Comparison of ENCODE assay signal across 9 cellular contexts in genomic region chr12:84910549-84911241, GRCh38. TPM values are rescaled to one million over a fixed set of nuclear protein-coding genes. Genes with fewer than 3 reads are reported as not detected.
A peak's percentile ranks its signal among the peaks of the same experiment; 100 is the strongest.
DNase-seq lines count a peak whose midpoint lies in the region; ATAC-seq, FAIRE-seq and TF ChIP-seq lines count a peak whose summit lies in the region.
"Had no signal": no experiment of that assay in that cellular context is flagged by ENCODE, and none has a peak within 500 bp of the region (broad histone marks: within the 10 kb centered on the region; RNA-seq: fewer than 3 reads in every experiment).

No MANE protein-coding gene starts in this region.

- peak overlapping the region; percentile 24 for H3K9ac ChIP-seq in NT2/D1 (ENCODE audit: insufficient read length, low read depth)

- H3K9me3 Mint-ChIP-seq in endothelial cell (ENCODE audit: unreplicated experiment), result no peaks in the 10 kb centered on the region

- peak overlapping the region; percentile 99 for H3K4me3 Mint-ChIP-seq in endothelial cell (ENCODE audit: unreplicated experiment)

- TF ChIP-seq CTCF in endothelial cell (IDR thresholded peaks at IDR 0.05; ENCODE audit: unreplicated experiment) (no peak), D721Med (IDR thresholded peaks at IDR 0.05; ENCODE audit: insufficient read depth, missing control alignments) (no peak)

- H3K27me3 Mint-ChIP-seq in endothelial cell (ENCODE audit: unreplicated experiment), result peaks cover 9% of the 10 kb centered on the region

- H3K27ac Mint-ChIP-seq in endothelial cell (ENCODE audit: unreplicated experiment), result no peak overlapping the region

- peak overlapping the region; percentile 71 for H3K4me3 ChIP-seq in NT2/D1 (ENCODE audit: insufficient read length, low read depth)

- DNase-seq in NT2/D1 (ENCODE audit: low read depth, low spot score) (peak; percentile 2), endothelial cell (ENCODE audit: low spot score) (peak; percentile 9), pons (ENCODE audit: low spot score) (peak; percentile 45), D721Med (ENCODE audit: insufficient read length, low spot score) (no peak), NCI-H1930 (lab: John Stamatoyannopoulos, UW) (no peak), NCI-H2171 (lab: John Stamatoyannopoulos, UW) (no peak)

- H3K4me1 ChIP-seq in NT2/D1 (ENCODE audit: insufficient read depth, insufficient read length), result peaks cover 4% of the 10 kb centered on the region

- H3K27me3 ChIP-seq in NT2/D1 (ENCODE audit: insufficient read depth, insufficient read length), result no peaks in the 10 kb centered on the region

- H3K4me1 Mint-ChIP-seq in endothelial cell (ENCODE audit: unreplicated experiment), result peaks cover 9% of the 10 kb centered on the region

- ATAC-seq in GM19351 (IDR thresholded peaks at IDR 0.05; ENCODE audit: unreplicated experiment) (peak; percentile 9), HG03378 (IDR thresholded peaks at IDR 0.05; ENCODE audit: unreplicated experiment) (no peak)

- FAIRE-seq in D721Med (lab: Jason Lieb, UNC), result no peak

- no peaks in the 10 kb centered on the region for H3K9me3 ChIP-seq in NT2/D1 (ENCODE audit: insufficient read depth, low read length)

- H3K36me3 Mint-ChIP-seq in endothelial cell (ENCODE audit: low read depth, unreplicated experiment), result no peaks in the 10 kb centered on the region
- H3K36me3 Mint-ChIP-seq: IgD-negative memory B cell had no signal

- H3K36me3 ChIP-seq in NT2/D1 (ENCODE audit: insufficient read depth, insufficient read length, low read length), result no peaks in the 10 kb centered on the region

RNA-seq across cellular contexts. Expression of gene SLC6A15, which starts 1.9 kb away (rescaled TPM):
- 5.3 TPM for total RNA-seq in endothelial cell (ENCODE audit: unreplicated experiment)

Comparison
In these comparisons a context has a peak if more than half of its experiments do, and no peak if none do; other contexts are left out.
1. DNase-seq: peak in NT2/D1 (single experiment), endothelial cell (single experiment) and pons (single experiment); none in D721Med (single experiment), NCI-H1930 (0 of 2) and NCI-H2171 (single experiment).